Comparison of ENCODE assay signal across 1 cellular context in genomic region chr1:203797216-203797615, GRCh38.
TF ChIP-seq lines count a peak whose summit lies in the region.

No MANE protein-coding gene starts in this region.

TF ChIP-seq in HepG2, 621 proteins besides CTCF, POLR2A, EP300 and RAD21:
- TF ChIP-seq GTF2F1 (IDR thresholded peaks at IDR 0.05; ENCODE audit: low read length): no peak
- no peak for TF ChIP-seq DDIT3 (CRISPR knock-in tag; IDR thresholded peaks at IDR 0.05)
- TF ChIP-seq NR2F2 (IDR thresholded peaks at IDR 0.05; ENCODE audit: borderline replicate concordance, low read depth): no peak
- no peak for TF ChIP-seq SMAD1 (CRISPR knock-in tag; IDR thresholded peaks at IDR 0.05; ENCODE audit: borderline replicate concordance, low read depth)
- TF ChIP-seq MED8 (CRISPR knock-in tag; IDR thresholded peaks at IDR 0.05; ENCODE audit: insufficient replicate concordance): no peak
- TF ChIP-seq ZNF207 (IDR thresholded peaks at IDR 0.05; ENCODE audit: borderline replicate concordance): no peak
- no peak for TF ChIP-seq E2F1 (CRISPR knock-in tag; IDR thresholded peaks at IDR 0.05)
- no peak for TF ChIP-seq ZBTB40 (IDR thresholded peaks at IDR 0.05)
- TF ChIP-seq ZBTB40 (CRISPR knock-in tag; IDR thresholded peaks at IDR 0.05): no peak
TF ChIP-seq in HepG2: peak in this region for 0.
